ENCODE assay signal across 30 cellular contexts in genomic region chr2:202754936-202755335, GRCh38.
DNase-seq lines count a peak whose midpoint lies in the region; ATAC-seq and TF ChIP-seq lines count a peak whose summit lies in the region.
"Had no signal": no experiment of that assay in that cellular context is flagged by ENCODE, and none has a peak within 500 bp of the region (broad histone marks: within the 10 kb centered on the region; RNA-seq: fewer than 3 reads in every experiment).

No MANE protein-coding gene starts in this region.

- peaks cover 40% of the 10 kb centered on the region for H3K4me1 Mint-ChIP-seq in CD8-positive, alpha-beta T cell (ENCODE audit: low read depth)
- peaks cover 8% of the 10 kb centered on the region for H3K4me1 Mint-ChIP-seq in T-helper 17 cell
- peaks cover 19 to 31% (median 25%) of the 10 kb centered on the region in 3 donors for H3K4me1 Mint-ChIP-seq in naive B cell

- DNase-seq in AG04450 (ENCODE audit: low read depth, low spot score), result peak; percentile 1
- no peak for DNase-seq in CD8-positive, alpha-beta T cell
- DNase-seq in T-helper 17 cell, result no peak
- no peak for DNase-seq in naive B cell
- DNase-seq in right lobe of liver, result no peak
- DNase-seq in stimulated activated CD4-positive, alpha-beta T cell treated with anti-CD3 and anti-CD28 coated beads, Interleukin-4, amount 100 ng/mL, for 24 hours, result no peak
- DNase-seq in T1000 (lab: John Stamatoyannopoulos, UW), result no peak
- DNase-seq: activated CD4-positive, alpha-beta T cell treated with anti-CD3 and anti-CD28 coated beads, Interleukin-2, amount 10 ng/mL, durations not matched to agents 24 days and 14 days; activated naive CD4-positive, alpha-beta T cell treated with anti-CD3 and anti-CD28 coated beads, Interleukin-2, amount 10 ng/mL, durations not matched to agents 7 days and 5 days; C1 segment of cervical spinal cord; COR-L47; HCEC 1CT; hippocampal formation; left cardiac atrium; NCI-H1092; NCI-H1694 treated with DMSO at 0.1 percent for 48 hours; NCI-H446 treated with DMSO at 0.1 percent for 48 hours; NCI-H774; right cardiac atrium; SJCRH30; stimulated activated CD4-positive, alpha-beta T cell treated with anti-CD3 and anti-CD28 coated beads, Interleukin-12 subunit alpha, Interleukin-12 subunit beta, amount 100 ng/mL, for 4 hours; stimulated activated CD4-positive, alpha-beta T cell treated with anti-CD3 and anti-CD28 coated beads, Interleukin-2, amount 100 ng/mL, for 48 hours; substantia nigra; SW 1271; T-helper 9 cell; trophoblast cell had no signal

- H3K4me3 ChIP-seq in AG04450 (ENCODE audit: low read depth, low read length) (no peak overlapping the region), right lobe of liver (no peak overlapping the region)
- no peak overlapping the region for H3K4me3 ChIP-seq in CD8-positive, alpha-beta T cell (ENCODE audit: low read depth, low read length)
- H3K4me3 ChIP-seq: ascending aorta, gastroesophageal sphincter, SJCRH30 had no signal

- H3K27ac Mint-ChIP-seq in CD8-positive, alpha-beta T cell, result peak overlapping the region; percentile 39
- H3K27ac Mint-ChIP-seq in T-helper 17 cell (peak overlapping the region; percentile 65), naive B cell (peak overlapping the region in 4 of 6 donors; percentile 32 to 92 (median 44))
- H3K27ac Mint-ChIP-seq: activated CD4-positive, alpha-beta T cell treated with anti-CD3 and anti-CD28 coated beads, Interleukin-2, amount 10 ng/mL, durations not matched to agents 24 days and 14 days; activated naive CD4-positive, alpha-beta T cell treated with anti-CD3 and anti-CD28 coated beads, Interleukin-2, amount 10 ng/mL, durations not matched to agents 7 days and 5 days had no signal

- CTCF ChIA-PET in AG04450 (lab: Charles Lee), result no interaction called here
- CTCF ChIA-PET in CD8-positive, alpha-beta T cell (lab: Charles Lee), result no interaction called here

- H3K27ac ChIP-seq in AG04450 (ENCODE audit: low read depth, low read length) (no peak overlapping the region), right lobe of liver (no peak overlapping the region)
- H3K27ac ChIP-seq in CD8-positive, alpha-beta T cell (ENCODE audit: low read depth, low read length), result no peak overlapping the region
- H3K27ac ChIP-seq: ascending aorta, gastroesophageal sphincter, parathyroid adenoma, SJCRH30, VCaP had no signal

- no peaks in the 10 kb centered on the region for H3K27me3 Mint-ChIP-seq in CD8-positive, alpha-beta T cell (ENCODE audit: low read depth)
- H3K27me3 Mint-ChIP-seq in T-helper 17 cell (no peaks in the 10 kb centered on the region), naive B cell (no peaks in the 10 kb centered on the region)
- H3K27me3 Mint-ChIP-seq: activated CD4-positive, alpha-beta T cell treated with anti-CD3 and anti-CD28 coated beads, Interleukin-2, amount 10 ng/mL, durations not matched to agents 24 days and 14 days; activated naive CD4-positive, alpha-beta T cell treated with anti-CD3 and anti-CD28 coated beads, Interleukin-2, amount 10 ng/mL, durations not matched to agents 7 days and 5 days had no signal

- POLR2A ChIA-PET in AG04450 (lab: Yijun Ruan, JAX), result interaction anchor here (0.6 kb wide), 1 partner anchor 245 kb away, joined by 4 read pairs; no protein-coding TSS in a partner anchor
- POLR2A ChIA-PET in CD8-positive, alpha-beta T cell (lab: Charles Lee), result no interaction called here

- peaks cover 10% of the 10 kb centered on the region for H3K36me3 ChIP-seq in CD8-positive, alpha-beta T cell (ENCODE audit: insufficient read depth, low read length)
- no peaks in the 10 kb centered on the region for H3K36me3 ChIP-seq in right lobe of liver
- H3K36me3 ChIP-seq: SJCRH30 had no signal

- WGBS in right lobe of liver (ENCODE audit: insufficient coverage, low coverage, low lambda C conversion rate, missing lambda C conversion rate), result 86% methylated on average over 6 of the region's 6 CpGs

- peaks cover 63% of the 10 kb centered on the region for H3K36me3 Mint-ChIP-seq in CD8-positive, alpha-beta T cell
- H3K36me3 Mint-ChIP-seq in T-helper 17 cell (ENCODE audit: low read depth) (peaks cover 2% of the 10 kb centered on the region), naive B cell (peaks cover 8 to 21% of the 10 kb centered on the region in 2 donors)

- TF ChIP-seq POLR2A in right lobe of liver (IDR thresholded peaks at IDR 0.05), result no peak

- ATAC-seq in CD8-positive, alpha-beta T cell, result no peak
- ATAC-seq in T-helper 17 cell (no peak), naive B cell (ENCODE audit: low read depth in 2 of 2) (no peak), right lobe of liver (no peak)
- ATAC-seq: gastroesophageal sphincter, left cardiac atrium, right cardiac atrium had no signal

- no peaks in the 10 kb centered on the region for H3K9me3 Mint-ChIP-seq in CD8-positive, alpha-beta T cell
- peaks cover 0 to 3% (median 0%) of the 10 kb centered on the region in 7 donors for H3K9me3 Mint-ChIP-seq in naive B cell

- no peaks in the 10 kb centered on the region for H3K9me3 ChIP-seq in AG04450 (ENCODE audit: control insufficient read depth, insufficient read depth, low read length)
- H3K9me3 ChIP-seq in CD8-positive, alpha-beta T cell (ENCODE audit: low read length), result no peaks in the 10 kb centered on the region
- no peaks in the 10 kb centered on the region for H3K9me3 ChIP-seq in T-helper 17 cell (ENCODE audit: control insufficient read depth, low read length, poor library complexity, severe bottlenecking)
- no peaks in the 10 kb centered on the region for H3K9me3 ChIP-seq in right lobe of liver
- H3K9me3 ChIP-seq: ascending aorta, gastroesophageal sphincter, SJCRH30 had no signal

- no peak for TF ChIP-seq CTCF in AG04450 (IDR thresholded peaks at IDR 0.05; ENCODE audit: low read depth, low read length)
- TF ChIP-seq CTCF in CD8-positive, alpha-beta T cell (IDR thresholded peaks at IDR 0.05), result no peak
- no peak for TF ChIP-seq CTCF in right lobe of liver (IDR thresholded peaks at IDR 0.05)

- H3K4me3 Mint-ChIP-seq in CD8-positive, alpha-beta T cell, result no peak overlapping the region
- H3K4me3 Mint-ChIP-seq in T-helper 17 cell, result no peak overlapping the region
- no peak overlapping the region for H3K4me3 Mint-ChIP-seq in naive B cell
- H3K4me3 Mint-ChIP-seq: activated CD4-positive, alpha-beta T cell treated with anti-CD3 and anti-CD28 coated beads, Interleukin-2, amount 10 ng/mL, durations not matched to agents 24 days and 14 days; activated naive CD4-positive, alpha-beta T cell treated with anti-CD3 and anti-CD28 coated beads, Interleukin-2, amount 10 ng/mL, durations not matched to agents 7 days and 5 days had no signal

- H3K27me3 ChIP-seq in AG04450 (ENCODE audit: control insufficient read depth, insufficient read depth, low read length) (no peaks in the 10 kb centered on the region), right lobe of liver (no peaks in the 10 kb centered on the region)
- H3K27me3 ChIP-seq in CD8-positive, alpha-beta T cell (ENCODE audit: insufficient read depth, low read length), result no peaks in the 10 kb centered on the region
- H3K27me3 ChIP-seq: ascending aorta, gastroesophageal sphincter, SJCRH30 had no signal

- H3K4me1 ChIP-seq in CD8-positive, alpha-beta T cell (ENCODE audit: insufficient read depth, low read length), result peaks cover 25% of the 10 kb centered on the region
- H3K4me1 ChIP-seq in right lobe of liver, result no peaks in the 10 kb centered on the region
- H3K4me1 ChIP-seq: ascending aorta, SJCRH30 had no signal

- intact Hi-C loops in CD8-positive, alpha-beta T cell (cut with DNase I, micrococcal nuclease), result no loop called here
- intact Hi-C loops in right lobe of liver (cut with DNase I), result no loop called here
